8 cellular contexts compared by ENCODE assay signal in genomic region chr10:126387041-126387908, GRCh38. TPM values are rescaled to one million over a fixed set of nuclear protein-coding genes. Genes with fewer than 3 reads are reported as not detected.
A peak's percentile ranks its signal among the peaks of the same experiment; 100 is the strongest.
DNase-seq lines count a peak whose midpoint lies in the region; ATAC-seq and TF ChIP-seq lines count a peak whose summit lies in the region.

No MANE protein-coding gene starts in this region.

- TF ChIP-seq CTCF in foreskin fibroblast (IDR thresholded peaks at IDR 0.05; ENCODE audit: low read depth, low read length), result peak; percentile 87
- TF ChIP-seq CTCF in neural crest cell (conservative IDR thresholded peaks at IDR 0.05), result peak; percentile 92
- TF ChIP-seq CTCF in transverse colon (IDR thresholded peaks at IDR 0.05), result peak; percentile 60 to 82 (median 78)

- in situ Hi-C loops in transverse colon (cut with MboI; ENCODE audit: low pct_ligation_motif_present in 1 of 4, low pct_unique_long_range_greater_than_20kb in 1 of 4, low sequenced_read_pairs in 3 of 4), result loop anchor here in 3 of 4 donors (25.0 kb wide), 1 partner anchor 400 kb away; no protein-coding TSS in a partner anchor

- peak overlapping the region; percentile 97 for H3K4me3 Mint-ChIP-seq in neural crest cell

- peak overlapping the region; percentile 87 for H3K27ac Mint-ChIP-seq in neural crest cell (ENCODE audit: unreplicated experiment)

- H3K27me3 ChIP-seq in transverse colon, result peaks cover 37% of the 10 kb centered on the region

- H3K4me3 ChIP-seq in foreskin fibroblast (ENCODE audit: low read depth in 1 of 2, low read length in 2 of 2) (peak overlapping the region; percentile 61 to 67), transverse colon (peak overlapping the region in 3 of 4 donors; percentile 38 to 53 (median 41))

- no peak for TF ChIP-seq POLR2A in transverse colon (IDR thresholded peaks at IDR 0.05)

- no peak overlapping the region for H3K27ac ChIP-seq in transverse colon

- intact Hi-C loops in transverse colon (cut with DNase I; ENCODE audit: low total_unique reads), result no loop called here

- DNase-seq in DMS53 (lab: John Stamatoyannopoulos, UW) (peak; percentile 84), NCI-H1105 treated with DMSO at 0.1 percent for 48 hours (lab: John Stamatoyannopoulos, UW) (peak; percentile 27), foreskin fibroblast (peak; percentile 66 to 90), neural crest cell (ENCODE audit: low read depth, low spot score) (peak; percentile 74), transverse colon (peak; percentile 70), SHP77 treated with DMSO at 0.1 percent for 48 hours (lab: John Stamatoyannopoulos, UW) (no peak)
- DNase-seq in activated T-cell treated with anti-CD3 and anti-CD28 coated beads, Interleukin-2, amount 50 U/mL, for 48 hours, result peak; percentile 47 to 58

- WGBS in transverse colon (ENCODE audit: low coverage in 1 of 2), 2 donors, result 0 to 5% methylated on average over 10 to 47 of the region's 47 CpGs

- H3K9me3 Mint-ChIP-seq in neural crest cell, result peaks cover 10% of the 10 kb centered on the region

- H3K27me3 Mint-ChIP-seq in neural crest cell (ENCODE audit: low read depth), result peaks cover 27% of the 10 kb centered on the region

- ATAC-seq in GM18519 (IDR thresholded peaks at IDR 0.05; ENCODE audit: low FRiP score, unreplicated experiment), result no peak

- H3K4me1 Mint-ChIP-seq in neural crest cell, result peaks cover 62% of the 10 kb centered on the region

- H3K4me1 ChIP-seq in transverse colon, result peaks cover 0 to 19% (median 15%) of the 10 kb centered on the region in 4 donors

- peaks cover 25% of the 10 kb centered on the region for H3K36me3 Mint-ChIP-seq in neural crest cell (ENCODE audit: low read depth)

- H3K9me3 ChIP-seq in transverse colon, result no peaks in the 10 kb centered on the region

- TF ChIP-seq EP300 in transverse colon (IDR thresholded peaks at IDR 0.05; ENCODE audit: low read depth), result no peak

- no peaks in the 10 kb centered on the region for H3K36me3 ChIP-seq in transverse colon

RNA-seq across cellular contexts. Expression of gene ADAM12, which starts 1.0 kb away (rescaled TPM):
- total RNA-seq in neural crest cell (81.4 and 82.4 TPM in 2 replicates), transverse colon (1 to 10 TPM in 2 of 4 donors, under 1 TPM in 1, not detected in 1; 0.14 to 2.2 (median 1.1) TPM)

Comparison
In these comparisons a context has a peak if more than half of its experiments do, and no peak if none do; other contexts are left out.
1. RNA of gene ADAM12, which starts 1.0 kb away (total RNA-seq): 81.4 to 82.4 TPM in neural crest cell; 0.14 to 2.2 TPM in transverse colon; every median in the first group is over 10 times any median in the second.
2. Peak in every context shown above with its lines, with median percentiles within 50 percentile points of each other: CTCF ChIP-seq.